Comparison of ENCODE assay signal across 9 cellular contexts in genomic region chr11:12554122-12554521, GRCh38.
"Had no signal": no experiment of that assay in that cellular context is flagged by ENCODE, and none has a peak within 500 bp of the region (broad histone marks: within the 10 kb centered on the region; RNA-seq: fewer than 3 reads in every experiment).

No MANE protein-coding gene starts in this region.

- H2AFZ ChIP-seq: GM23338 had no signal

- H3K4me2 ChIP-seq: GM23338, KMS-11 had no signal

- ATAC-seq: GM23338 had no signal

- FAIRE-seq: HTR-8/SVneo had no signal

- H3K9ac ChIP-seq: KMS-11 had no signal

- H3K27ac ChIP-seq: KMS-11 had no signal

- DNase-seq: H7, HFFc6, IMR-90, Karpas-422, KBM-7 had no signal

- H3K4me1 ChIP-seq: HAP-1 had no signal

- H3K4me3 ChIP-seq: GM23338, HAP-1 had no signal

- H3K36me3 ChIP-seq: HAP-1 had no signal
